Comparison of ENCODE assay signal across 8 cellular contexts in genomic region chr16:11784048-11784780, GRCh38. TPM values are rescaled to one million over a fixed set of nuclear protein-coding genes. Genes with fewer than 3 reads are reported as not detected.
A peak's percentile ranks its signal among the peaks of the same experiment; 100 is the strongest.
DNase-seq lines count a peak whose midpoint lies in the region; ATAC-seq and TF ChIP-seq lines count a peak whose summit lies in the region.

No MANE protein-coding gene starts in this region.

- no peak for DNase-seq in activated naive CD4-positive, alpha-beta T cell treated with anti-CD3 and anti-CD28 coated beads for 36 hours
- DNase-seq in activated naive CD4-positive, alpha-beta T cell treated with Interleukin-2 at 50 U/mL for 16 hours, result no peak
- DNase-seq in ascending aorta (ENCODE audit: low spot score in 2 of 2) (no peak), mesothelial cell of epicardium (ENCODE audit: low spot score in 2 of 2, unreplicated experiment in 2 of 2) (no peak), upper lobe of left lung (no peak), DMS153 (lab: John Stamatoyannopoulos, UW) (no peak)

- no peak for TF ChIP-seq POLR2A in upper lobe of left lung (IDR thresholded peaks at IDR 0.05)

- H3K9me3 ChIP-seq in ascending aorta, result no peaks in the 10 kb centered on the region
- no peaks in the 10 kb centered on the region for H3K9me3 ChIP-seq in upper lobe of left lung

- peaks cover 5 to 12% of the 10 kb centered on the region in 2 donors for H3K36me3 ChIP-seq in ascending aorta
- peaks cover 0 to 11% (median 2%) of the 10 kb centered on the region in 4 donors for H3K36me3 ChIP-seq in upper lobe of left lung

- TF ChIP-seq CTCF in ascending aorta (IDR thresholded peaks at IDR 0.05) (no peak), mesothelial cell of epicardium (IDR thresholded peaks at IDR 0.05; ENCODE audit: unreplicated experiment) (no peak), upper lobe of left lung (IDR thresholded peaks at IDR 0.05) (no peak)

- H3K27me3 ChIP-seq in ascending aorta (no peaks in the 10 kb centered on the region), upper lobe of left lung (no peaks in the 10 kb centered on the region)

- peaks cover 78% of the 10 kb centered on the region for H3K4me1 Mint-ChIP-seq in activated naive CD4-positive, alpha-beta T cell treated with anti-CD3 and anti-CD28 coated beads for 36 hours (ENCODE audit: low read depth)
- peaks cover 33% of the 10 kb centered on the region for H3K4me1 Mint-ChIP-seq in mesothelial cell of epicardium

- H3K27ac ChIP-seq in ascending aorta (peak overlapping the region; percentile 88 to 90), upper lobe of left lung (peak overlapping the region; percentile 87 to 93 (median 90))

- H3K4me3 ChIP-seq in ascending aorta (peak overlapping the region; percentile 38 to 41), upper lobe of left lung (no peak overlapping the region)

- H3K27ac Mint-ChIP-seq in activated naive CD4-positive, alpha-beta T cell treated with anti-CD3 and anti-CD28 coated beads for 36 hours, result peak overlapping the region; percentile 98
- H3K27ac Mint-ChIP-seq in mesothelial cell of epicardium, result peak overlapping the region; percentile 97

- peak overlapping the region; percentile 59 for H3K4me3 Mint-ChIP-seq in activated naive CD4-positive, alpha-beta T cell treated with anti-CD3 and anti-CD28 coated beads for 36 hours
- peak overlapping the region; percentile 20 for H3K4me3 Mint-ChIP-seq in mesothelial cell of epicardium

- intact Hi-C loops in activated naive CD4-positive, alpha-beta T cell treated with anti-CD3 and anti-CD28 coated beads for 36 hours (cut with micrococcal nuclease), result loop anchor here (5.0 to 10.0 kb wide), 5 partner anchors 133 to 799 kb away; partner anchors contain the start of gene GSPT1
- intact Hi-C loops in ascending aorta (cut with DNase I), result no loop called here

- CTCF ChIA-PET in activated naive CD4-positive, alpha-beta T cell treated with anti-CD3 and anti-CD28 coated beads for 36 hours (lab: Charles Lee), result interaction anchor here (6.6 kb wide), 1 partner anchor 13 kb away, joined by 47 read pairs; the partner anchor contains the start of gene ZC3H7A

- peaks cover 2 to 42% of the 10 kb centered on the region in 2 donors for H3K4me1 ChIP-seq in ascending aorta
- H3K4me1 ChIP-seq in upper lobe of left lung, result peaks cover 49 to 73% (median 61%) of the 10 kb centered on the region in 4 donors

- no peak for ATAC-seq in upper lobe of left lung (ENCODE audit: low FRiP score in 2 of 2)
- no peak for ATAC-seq in HG02852 (IDR thresholded peaks at IDR 0.05; ENCODE audit: unreplicated experiment)
- ATAC-seq in HG03280 (IDR thresholded peaks at IDR 0.05; ENCODE audit: unreplicated experiment), result no peak

- no peak for TF ChIP-seq EP300 in upper lobe of left lung (IDR thresholded peaks at IDR 0.05)

- H3K36me3 Mint-ChIP-seq in activated naive CD4-positive, alpha-beta T cell treated with anti-CD3 and anti-CD28 coated beads for 36 hours (ENCODE audit: low read depth), result peaks cover 18% of the 10 kb centered on the region
- H3K36me3 Mint-ChIP-seq in mesothelial cell of epicardium, result peaks cover 10% of the 10 kb centered on the region

- 89 to 95% methylated on average over 6 of the region's 6 CpGs for WGBS in upper lobe of left lung, 2 donors

- H3K27me3 Mint-ChIP-seq in activated naive CD4-positive, alpha-beta T cell treated with anti-CD3 and anti-CD28 coated beads for 36 hours (ENCODE audit: low read depth), result no peaks in the 10 kb centered on the region
- no peaks in the 10 kb centered on the region for H3K27me3 Mint-ChIP-seq in mesothelial cell of epicardium (ENCODE audit: low read depth)

- H3K9me3 Mint-ChIP-seq in activated naive CD4-positive, alpha-beta T cell treated with anti-CD3 and anti-CD28 coated beads for 36 hours, result no peaks in the 10 kb centered on the region
- no peaks in the 10 kb centered on the region for H3K9me3 Mint-ChIP-seq in mesothelial cell of epicardium

RNA-seq across cellular contexts. Expression of gene ZC3H7A, which starts 12.8 kb away (rescaled TPM):
- total RNA-seq in activated naive CD4-positive, alpha-beta T cell treated with anti-CD3 and anti-CD28 coated beads for 36 hours, result 100 to 1,000 TPM; 123 to 127 TPM
- total RNA-seq in ascending aorta, result 56.9 TPM
- 57.6 to 70.7 TPM (median 66.7 TPM) in 3 replicates for total RNA-seq in mesothelial cell of epicardium
- total RNA-seq in upper lobe of left lung, result 100 to 1,000 TPM in 2 of 6 donors, 10 to 100 TPM in 4; 52.7 to 142 (median 64.7) TPM

RNA-seq across cellular contexts. Expression of gene TXNDC11, which starts 41.6 kb away (rescaled TPM):
- total RNA-seq in activated naive CD4-positive, alpha-beta T cell treated with anti-CD3 and anti-CD28 coated beads for 36 hours, result 10 to 100 TPM; 24.6 to 25.5 TPM
- total RNA-seq in ascending aorta (86.5 TPM), mesothelial cell of epicardium (27.5 to 30.5 TPM (median 27.8 TPM) in 3 replicates), upper lobe of left lung (100 to 1,000 TPM in 5 of 6 donors, 10 to 100 TPM in 1; 81.2 to 148 (median 117) TPM)

Comparison
In these comparisons a context has a peak if more than half of its experiments do, and no peak if none do; other contexts are left out.
1. H3K4me3 ChIP-seq: peak in ascending aorta (2 of 2); none in upper lobe of left lung (0 of 4).